Comparison of ENCODE assay signal across 8 cellular contexts in genomic region chrX:48468247-48468671, GRCh38. TPM values are rescaled to one million over a fixed set of nuclear protein-coding genes. Genes with fewer than 3 reads are reported as not detected.
DNase-seq lines count a peak whose midpoint lies in the region; ATAC-seq, FAIRE-seq and TF ChIP-seq lines count a peak whose summit lies in the region.
"Had no signal": no experiment of that assay in that cellular context is flagged by ENCODE, and none has a peak within 500 bp of the region (broad histone marks: within the 10 kb centered on the region; RNA-seq: fewer than 3 reads in every experiment).

No MANE protein-coding gene starts in this region.

- DNase-seq in OCI-M2 (lab: John Stamatoyannopoulos, UW; ENCODE audit: unreplicated experiment) (peak; percentile 31), K562 (ENCODE audit: extremely low read depth in 1 of 4, low spot score in 3 of 4) (peak; percentile 73 to 83 (median 80)), ureter (ENCODE audit: low spot score) (no peak), ACHN (no peak)
- no peak for DNase-seq in naive thymus-derived CD8-positive, alpha-beta T cell

- peak overlapping the region; percentile 94 to 96 for H3K9ac ChIP-seq in K562 (ENCODE audit: insufficient read depth in 1 of 2, low read depth in 2 of 2, low read length in 2 of 2)

- in situ Hi-C loops in K562 (cut with MboI) (no loop called here), ACHN (cut with HindIII; ENCODE audit: low pct_ligation_motif_present, low pct_unique_long_range_greater_than_20kb, low sequenced_read_pairs) (no loop called here)

- peak overlapping the region; percentile 78 for H3K4me3 ChIP-seq in K562

- H3K4me1 Mint-ChIP-seq in naive thymus-derived CD8-positive, alpha-beta T cell, result peaks cover 21 to 47% (median 34%) of the 10 kb centered on the region in 4 donors

- no peaks in the 10 kb centered on the region for H3K9me3 Mint-ChIP-seq in naive thymus-derived CD8-positive, alpha-beta T cell

- H4K20me1 ChIP-seq in K562 (replicated peaks; ENCODE audit: control insufficient read depth, insufficient read depth, low read length), result no peaks in the 10 kb centered on the region

- TF ChIP-seq EP300 in K562 (IDR thresholded peaks at IDR 0.05; ENCODE audit: low read length), result no peak

- no TSS peak for BruUV-seq in K562 (replicated peaks; lab: Mats Ljungman, UMichigan)

- no peak for TF ChIP-seq RAD21 in K562 (CRISPR knock-in tag; conservative IDR thresholded peaks at IDR 0.05 in 1 of 2, IDR thresholded peaks at IDR 0.05 in 1 of 2)

- H3K9me3 ChIP-seq in K562 (replicated peaks; ENCODE audit: control insufficient read depth, insufficient read depth, low read depth, low read length), result no peaks in the 10 kb centered on the region

- peaks cover 57% of the 10 kb centered on the region for H3K79me2 ChIP-seq in K562 (ENCODE audit: control insufficient read depth, insufficient read depth, low read length)

- H3K36me3 Mint-ChIP-seq in naive thymus-derived CD8-positive, alpha-beta T cell, result peaks cover 0 to 11% (median 0%) of the 10 kb centered on the region in 3 donors

- peaks cover 31 to 47% of the 10 kb centered on the region in 2 experiments; a peak in 4 of 5 replicates for H3K4me1 ChIP-seq in K562 (replicated peaks in 1 of 2; ENCODE audit: control insufficient read depth in 2 of 2, insufficient read depth in 2 of 2, low read length in 2 of 2)

- TF ChIP-seq CTCF in K562 (IDR thresholded peaks at IDR 0.05 in 2 of 3, conservative IDR thresholded peaks at IDR 0.05 in 1 of 3; ENCODE audit: insufficient read depth in 2 of 3, low read depth in 1 of 3, low read length in 3 of 3), result no peak

- ATAC-seq in GM21723 (IDR thresholded peaks at IDR 0.05; ENCODE audit: unreplicated experiment) (peak; percentile 50), K562 (peak; percentile 75), GM19455 (IDR thresholded peaks at IDR 0.05; ENCODE audit: unreplicated experiment) (no peak)
- peak; percentile 48 to 59 for ATAC-seq in naive thymus-derived CD8-positive, alpha-beta T cell

- no peaks in the 10 kb centered on the region for H3K9me1 ChIP-seq in K562 (ENCODE audit: control insufficient read depth, insufficient read depth, low read length)

- H3K27ac Mint-ChIP-seq in naive thymus-derived CD8-positive, alpha-beta T cell, result peak overlapping the region in 9 of 10 donors; percentile 67 to 96 (median 89)

- POLR2A ChIA-PET in K562 (lab: Yijun Ruan, JAX), result interaction anchor here (0.7 to 1.9 kb wide), 3 partner anchors 11 to 608 kb away, joined by 3 to 8 read pairs (median 3); no protein-coding TSS in a partner anchor
- POLR2A ChIA-PET in naive thymus-derived CD8-positive, alpha-beta T cell (lab: Charles Lee), result interaction anchor here (1.0 kb wide), 2 partner anchors 71 to 106 kb away, joined by 4 to 5 read pairs; partner anchors contain the start of genes RBM3 and TBC1D25

- H3K4me3 Mint-ChIP-seq in naive thymus-derived CD8-positive, alpha-beta T cell, result peak overlapping the region; percentile 86 to 96 (median 91)

- WGBS in K562 (ENCODE audit: insufficient coverage, low coverage, missing lambda C conversion rate), result 0% methylated on average over 12 of the region's 18 CpGs

- H3K4me2 ChIP-seq in K562 (ENCODE audit: insufficient read depth, low read length), result peak overlapping the region; percentile 94

- H2AFZ ChIP-seq in K562 (ENCODE audit: low read depth, low read length), result peak overlapping the region; percentile 72

- CTCF ChIA-PET in K562 (lab: Yijun Ruan, JAX; ENCODE audit: low intra/inter-chr PET ratio), result no interaction called here

- FAIRE-seq in K562 (lab: Jason Lieb, UNC), result peak; percentile 84

- H3K27me3 ChIP-seq in K562 (ENCODE audit: control insufficient read depth in 2 of 2, insufficient read depth in 2 of 2, low read length in 2 of 2), result no peaks in the 10 kb centered on the region

- no peaks in the 10 kb centered on the region for H3K27me3 Mint-ChIP-seq in naive thymus-derived CD8-positive, alpha-beta T cell

- intact Hi-C loops in K562 (cut with micrococcal nuclease), result loop anchor here (5.0 kb wide), 1 partner anchor 211 kb away; the partner anchor contains the start of gene SSX1

- peaks cover 32% of the 10 kb centered on the region for H3K36me3 ChIP-seq in K562 (ENCODE audit: control insufficient read depth, insufficient read depth, low read length)

- peak; percentile 49; the same call in 1 of the 2 replicates for TF ChIP-seq POLR2A in K562 (conservative IDR thresholded peaks at IDR 0.05)

- H3K27ac ChIP-seq in K562 (ENCODE audit: extremely low read depth, low read depth, low read length), result peak overlapping the region; percentile 91

RNA-seq across cellular contexts. Expression of gene SLC38A5, which starts 1.8 kb away (rescaled TPM):
- 149 and 408 TPM in 2 replicates for total RNA-seq in K562 (2011; cell fraction: chromatin; rRNA removed; ENCODE audit: low replicate concordance)
- 510 and 535 TPM in 2 replicates for total RNA-seq in K562 (2011; cell fraction: nucleolus; rRNA removed)
- total RNA-seq in K562 (2011; cell fraction: nucleoplasm; rRNA removed), result 308 and 339 TPM in 2 replicates
- total RNA-seq in K562 (2014; rRNA removed), result 142 and 201 TPM in 2 replicates
- total RNA-seq in K562 (2014; rRNA removed; fragmentation: Illumina TruSeq; extraction: Trizol), result 72.6 and 88.6 TPM in 2 replicates
- total RNA-seq in K562 (2015; rRNA removed; fragmentation: Illumina TruSeq; extraction: Trizol), result 128 and 129 TPM in 2 replicates
- total RNA-seq in K562 (2021), result 213 and 228 TPM in 2 replicates
- 163 and 193 TPM in 2 replicates for polyA plus RNA-seq in K562 (2011; rRNA removed)
- polyA plus RNA-seq in K562 (2011; cell fraction: cytosol; rRNA removed), result 284 and 627 TPM in 2 replicates
- 364 and 581 TPM in 2 replicates for polyA plus RNA-seq in K562 (2011; cell fraction: nucleus; rRNA removed)
- polyA plus RNA-seq in K562 (2012), result 62.8 and 197 TPM in 2 replicates
- polyA plus RNA-seq in K562 (2014; fragmentation: Illumina TruSeq; extraction: Trizol), result 204 and 238 TPM in 2 replicates
- polyA plus RNA-seq in K562 (2014; fragmentation: Nextera tagmentation; extraction: Ambion mirVana), result 10 to 100 TPM in 1 of 2 experiments, 1 to 10 TPM in 1; 9.3 to 31.2 TPM
- polyA plus RNA-seq in K562 (2014; rRNA removed), result 199 and 251 TPM in 2 replicates
- polyA minus RNA-seq in K562 (2011; rRNA and poly(A)+ RNA removed), result 113 and 240 TPM in 2 replicates
- 150 and 177 TPM in 2 replicates for polyA minus RNA-seq in K562 (2011; cell fraction: cytosol; rRNA and poly(A)+ RNA removed)
- 42.9 and 49.0 TPM in 2 replicates for polyA minus RNA-seq in K562 (2011; cell fraction: nucleus; rRNA and poly(A)+ RNA removed)
- 10 to 100 TPM; 17.0 to 18.2 TPM for total RNA-seq in naive thymus-derived CD8-positive, alpha-beta T cell
- 10 to 100 TPM; 11.9 to 18.6 (median 14.0) TPM for polyA plus RNA-seq in naive thymus-derived CD8-positive, alpha-beta T cell
- 25.3 TPM for total RNA-seq in ureter

RNA-seq across cellular contexts. Expression of gene FTSJ1, which starts 7.7 kb away (rescaled TPM):
- total RNA-seq in K562 (2011; cell fraction: chromatin; rRNA removed; ENCODE audit: low replicate concordance), result 42.8 and 61.0 TPM in 2 replicates
- 58.9 and 60.7 TPM in 2 replicates for total RNA-seq in K562 (2011; cell fraction: nucleolus; rRNA removed)
- total RNA-seq in K562 (2011; cell fraction: nucleoplasm; rRNA removed), result 41.1 and 41.9 TPM in 2 replicates
- total RNA-seq in K562 (2014; rRNA removed) (87.2 and 121 TPM in 2 replicates), K562 (2014; rRNA removed; fragmentation: Illumina TruSeq; extraction: Trizol) (54.7 and 60.1 TPM in 2 replicates), K562 (2015; rRNA removed; fragmentation: Illumina TruSeq; extraction: Trizol) (72.9 and 75.2 TPM in 2 replicates), K562 (2021) (85.0 and 87.3 TPM in 2 replicates), ureter (42.7 TPM)
- polyA plus RNA-seq in K562 (2011; rRNA removed) (51.4 and 53.1 TPM in 2 replicates), K562 (2014; fragmentation: Illumina TruSeq; extraction: Trizol) (95.6 and 109 TPM in 2 replicates), K562 (2014; fragmentation: Nextera tagmentation; extraction: Ambion mirVana) (10 to 100 TPM; 12.2 to 17.4 TPM), K562 (2014; rRNA removed) (71.6 and 86.8 TPM in 2 replicates)
- 61.7 and 125 TPM in 2 replicates for polyA plus RNA-seq in K562 (2011; cell fraction: cytosol; rRNA removed)
- polyA plus RNA-seq in K562 (2011; cell fraction: nucleus; rRNA removed), result 119 and 153 TPM in 2 replicates
- 64.0 and 71.6 TPM in 2 replicates for polyA plus RNA-seq in K562 (2012)
- 18.1 and 25.3 TPM in 2 replicates for polyA minus RNA-seq in K562 (2011; rRNA and poly(A)+ RNA removed)
- polyA minus RNA-seq in K562 (2011; cell fraction: cytosol; rRNA and poly(A)+ RNA removed), result 28.1 and 30.3 TPM in 2 replicates
- 33.3 and 33.4 TPM in 2 replicates for polyA minus RNA-seq in K562 (2011; cell fraction: nucleus; rRNA and poly(A)+ RNA removed)
- total RNA-seq in naive thymus-derived CD8-positive, alpha-beta T cell, result 10 to 100 TPM; 50.6 to 53.0 TPM
- polyA plus RNA-seq in naive thymus-derived CD8-positive, alpha-beta T cell, result 10 to 100 TPM; 61.5 to 63.4 (median 62.3) TPM

RNA-seq across cellular contexts. Expression of gene PORCN, which starts 40.5 kb away (rescaled TPM):
- 9.4 and 19.6 TPM in 2 replicates for total RNA-seq in K562 (2011; cell fraction: chromatin; rRNA removed; ENCODE audit: low replicate concordance)
- total RNA-seq in K562 (2011; cell fraction: nucleolus; rRNA removed), result 9.3 and 10.8 TPM in 2 replicates
- 15.0 and 18.6 TPM in 2 replicates for total RNA-seq in K562 (2011; cell fraction: nucleoplasm; rRNA removed)
- total RNA-seq in K562 (2014; rRNA removed), result 2.8 and 4.0 TPM in 2 replicates
- total RNA-seq in K562 (2014; rRNA removed; fragmentation: Illumina TruSeq; extraction: Trizol), result 1.9 and 2.0 TPM in 2 replicates
- 2.4 and 3.2 TPM in 2 replicates for total RNA-seq in K562 (2015; rRNA removed; fragmentation: Illumina TruSeq; extraction: Trizol)
- total RNA-seq in K562 (2021), result 4.4 and 4.7 TPM in 2 replicates
- 3.7 and 6.9 TPM in 2 replicates for polyA plus RNA-seq in K562 (2011; rRNA removed)
- polyA plus RNA-seq in K562 (2011; cell fraction: cytosol; rRNA removed), result 7.0 and 12.1 TPM in 2 replicates
- polyA plus RNA-seq in K562 (2011; cell fraction: nucleus; rRNA removed), result 18.5 and 23.1 TPM in 2 replicates
- 5.0 and 7.8 TPM in 2 replicates for polyA plus RNA-seq in K562 (2012)
- 4.5 and 4.8 TPM in 2 replicates for polyA plus RNA-seq in K562 (2014; fragmentation: Illumina TruSeq; extraction: Trizol)
- under 1 TPM; 0.34 to 0.62 TPM for polyA plus RNA-seq in K562 (2014; fragmentation: Nextera tagmentation; extraction: Ambion mirVana)
- polyA plus RNA-seq in K562 (2014; rRNA removed), result 5.1 TPM in 2 replicates
- 2.0 and 2.5 TPM in 2 replicates for polyA minus RNA-seq in K562 (2011; rRNA and poly(A)+ RNA removed)
- 4.1 and 8.1 TPM in 2 replicates for polyA minus RNA-seq in K562 (2011; cell fraction: cytosol; rRNA and poly(A)+ RNA removed)
- 4.7 and 5.3 TPM in 2 replicates for polyA minus RNA-seq in K562 (2011; cell fraction: nucleus; rRNA and poly(A)+ RNA removed)
- total RNA-seq in naive thymus-derived CD8-positive, alpha-beta T cell, result 10 to 100 TPM; 18.1 to 18.2 TPM
- polyA plus RNA-seq in naive thymus-derived CD8-positive, alpha-beta T cell, result 10 to 100 TPM; 10.4 to 14.9 (median 12.9) TPM
- total RNA-seq in ureter, result 12.7 TPM

RNA-seq across cellular contexts. Expression of gene EBP, which starts 53.3 kb away (rescaled TPM):
- total RNA-seq in K562 (2011; cell fraction: chromatin; rRNA removed; ENCODE audit: low replicate concordance), result 184 and 489 TPM in 2 replicates
- 634 and 715 TPM in 2 replicates for total RNA-seq in K562 (2011; cell fraction: nucleolus; rRNA removed)
- total RNA-seq in K562 (2011; cell fraction: nucleoplasm; rRNA removed), result 475 and 527 TPM in 2 replicates
- total RNA-seq in K562 (2014; rRNA removed) (244 and 267 TPM in 2 replicates), K562 (2014; rRNA removed; fragmentation: Illumina TruSeq; extraction: Trizol) (242 and 313 TPM in 2 replicates), K562 (2015; rRNA removed; fragmentation: Illumina TruSeq; extraction: Trizol) (219 and 244 TPM in 2 replicates), K562 (2021) (264 and 278 TPM in 2 replicates), ureter (60.0 TPM)
- polyA plus RNA-seq in K562 (2011; rRNA removed) (228 and 411 TPM in 2 replicates), K562 (2014; fragmentation: Illumina TruSeq; extraction: Trizol) (274 and 307 TPM in 2 replicates), K562 (2014; fragmentation: Nextera tagmentation; extraction: Ambion mirVana) (100 to 1,000 TPM; 569 to 987 TPM), K562 (2014; rRNA removed) (238 and 281 TPM in 2 replicates)
- polyA plus RNA-seq in K562 (2011; cell fraction: cytosol; rRNA removed), result 623 and 681 TPM in 2 replicates
- 365 and 432 TPM in 2 replicates for polyA plus RNA-seq in K562 (2011; cell fraction: nucleus; rRNA removed)
- polyA plus RNA-seq in K562 (2012), result 242 and 270 TPM in 2 replicates
- 291 and 319 TPM in 2 replicates for polyA minus RNA-seq in K562 (2011; rRNA and poly(A)+ RNA removed)
- polyA minus RNA-seq in K562 (2011; cell fraction: cytosol; rRNA and poly(A)+ RNA removed), result 198 and 240 TPM in 2 replicates
- 35.1 and 73.1 TPM in 2 replicates for polyA minus RNA-seq in K562 (2011; cell fraction: nucleus; rRNA and poly(A)+ RNA removed)
- 10 to 100 TPM; 30.7 to 36.9 TPM for total RNA-seq in naive thymus-derived CD8-positive, alpha-beta T cell
- 10 to 100 TPM; 77.0 to 88.8 (median 85.2) TPM for polyA plus RNA-seq in naive thymus-derived CD8-positive, alpha-beta T cell

RNA-seq across cellular contexts. Expression of gene SSX4B, which starts 56.5 kb away (rescaled TPM):
- not detected in 2 replicates for total RNA-seq in K562 (2011; cell fraction: chromatin; rRNA removed; ENCODE audit: low replicate concordance)
- total RNA-seq in K562 (2011; cell fraction: nucleolus; rRNA removed), result not detected in 2 replicates
- 0.44 TPM in 1 of 2 replicates, not detected in the other for total RNA-seq in K562 (2011; cell fraction: nucleoplasm; rRNA removed)
- total RNA-seq in K562 (2014; rRNA removed), result not detected in 2 replicates
- 4.9 and 8.3 TPM in 2 replicates for total RNA-seq in K562 (2014; rRNA removed; fragmentation: Illumina TruSeq; extraction: Trizol)
- 4.2 and 6.0 TPM in 2 replicates for total RNA-seq in K562 (2015; rRNA removed; fragmentation: Illumina TruSeq; extraction: Trizol)
- total RNA-seq in K562 (2021), result 3.0 TPM in 2 replicates
- 0.29 and 0.72 TPM in 2 replicates for polyA plus RNA-seq in K562 (2011; rRNA removed)
- 0.30 and 1.0 TPM in 2 replicates for polyA plus RNA-seq in K562 (2011; cell fraction: cytosol; rRNA removed)
- polyA plus RNA-seq in K562 (2011; cell fraction: nucleus; rRNA removed), result 0.35 TPM in 1 of 2 replicates, not detected in the other
- 6.7 and 27.6 TPM in 2 replicates for polyA plus RNA-seq in K562 (2012)
- 10.0 TPM in 1 of 2 replicates, not detected in the other for polyA plus RNA-seq in K562 (2014; fragmentation: Illumina TruSeq; extraction: Trizol)
- polyA plus RNA-seq in K562 (2014; fragmentation: Nextera tagmentation; extraction: Ambion mirVana), result 1 to 10 TPM; 7.0 to 8.8 TPM
- 4.2 TPM in 1 of 2 replicates, not detected in the other for polyA plus RNA-seq in K562 (2014; rRNA removed)
- polyA minus RNA-seq in K562 (2011; rRNA and poly(A)+ RNA removed), result 0.66 TPM in 1 of 2 replicates, not detected in the other
- not detected in 2 replicates for polyA minus RNA-seq in K562 (2011; cell fraction: cytosol; rRNA and poly(A)+ RNA removed)
- not detected in 2 replicates for polyA minus RNA-seq in K562 (2011; cell fraction: nucleus; rRNA and poly(A)+ RNA removed)
- not detected for total RNA-seq in naive thymus-derived CD8-positive, alpha-beta T cell
- polyA plus RNA-seq in naive thymus-derived CD8-positive, alpha-beta T cell, result not detected
- total RNA-seq in ureter, result not detected
- total RNA-seq: temporal lobe had no signal

Comparison
In these comparisons a context has a peak if more than half of its experiments do, and no peak if none do; other contexts are left out.
1. DNase-seq: peak in OCI-M2 (single experiment) and K562 (4 of 4); none in naive thymus-derived CD8-positive, alpha-beta T cell (0 of 10), ureter (single experiment) and ACHN (single experiment).